ENCODE assay signal across 21 cellular contexts in genomic region chr5:28219539-28219938, GRCh38.
DNase-seq lines count a peak whose midpoint lies in the region; ATAC-seq, FAIRE-seq and TF ChIP-seq lines count a peak whose summit lies in the region.
"Had no signal": no experiment of that assay in that cellular context is flagged by ENCODE, and none has a peak within 500 bp of the region (broad histone marks: within the 10 kb centered on the region; RNA-seq: fewer than 3 reads in every experiment).

No MANE protein-coding gene starts in this region.

- no peaks in the 10 kb centered on the region for H3K36me3 ChIP-seq in KMS-11 (ENCODE audit: insufficient read depth)
- no peaks in the 10 kb centered on the region for H3K36me3 ChIP-seq in K562 (ENCODE audit: control insufficient read depth, insufficient read depth, low read length)

- no peak for ATAC-seq in A549
- ATAC-seq in K562: no peak
- ATAC-seq: CD8-positive, alpha-beta T cell; HCT116 had no signal

- no TSS peak for BruUV-seq in K562 (replicated peaks; lab: Mats Ljungman, UMichigan)

- H3K9me1 ChIP-seq in K562 (ENCODE audit: control insufficient read depth, insufficient read depth, low read length): no peaks in the 10 kb centered on the region

- TF ChIP-seq CTCF in A549 (IDR thresholded peaks at IDR 0.05) (no peak), KMS-11 (conservative IDR thresholded peaks at IDR 0.05; ENCODE audit: low read depth, low read length) (no peak), K562 (IDR thresholded peaks at IDR 0.05 in 2 of 3, conservative IDR thresholded peaks at IDR 0.05 in 1 of 3; ENCODE audit: insufficient read depth in 2 of 3, low read depth in 1 of 3, low read length in 3 of 3) (no peak), CD14-positive monocyte (IDR thresholded peaks at IDR 0.05) (no peak)

- FAIRE-seq in A549 (lab: Jason Lieb, UNC) (no peak), H54 (lab: Jason Lieb, UNC) (peak; percentile 53), K562 (lab: Jason Lieb, UNC) (no peak)
- FAIRE-seq: GM12891, GM18507, H1 had no signal

- H3K79me2 ChIP-seq in KMS-11 (ENCODE audit: insufficient read depth, low read depth): no peaks in the 10 kb centered on the region
- H3K79me2 ChIP-seq in K562 (ENCODE audit: control insufficient read depth, insufficient read depth, low read length): no peaks in the 10 kb centered on the region

- TF ChIP-seq RAD21 in A549 (conservative IDR thresholded peaks at IDR 0.05 in 1 of 2, IDR thresholded peaks at IDR 0.05 in 1 of 2): no peak
- no peak for TF ChIP-seq RAD21 in K562 (CRISPR knock-in tag; conservative IDR thresholded peaks at IDR 0.05 in 1 of 2, IDR thresholded peaks at IDR 0.05 in 1 of 2)

- no peaks in the 10 kb centered on the region for H3K27me3 Mint-ChIP-seq in CD14-positive monocyte (ENCODE audit: low read depth in 3 of 3)
- H3K27me3 Mint-ChIP-seq: CD4-positive, CD25-positive, alpha-beta regulatory T cell had no signal

- H4K20me1 ChIP-seq in KMS-11 (ENCODE audit: insufficient read depth) (no peaks in the 10 kb centered on the region), K562 (replicated peaks; ENCODE audit: control insufficient read depth, insufficient read depth, low read length) (no peaks in the 10 kb centered on the region)

- no peak overlapping the region for H3K4me2 ChIP-seq in A549
- peak overlapping the region; percentile 15; the same call in 1 of the 2 replicates for H3K4me2 ChIP-seq in KMS-11
- H3K4me2 ChIP-seq in K562 (ENCODE audit: insufficient read depth, low read length): no peak overlapping the region

- H3K4me3 ChIP-seq in A549 (no peak overlapping the region), KMS-11 (IDR thresholded peaks at IDR 0.05; ENCODE audit: insufficient read depth, low read depth, low read length) (no peak overlapping the region), K562 (no peak overlapping the region)
- H3K4me3 ChIP-seq: GM23248 had no signal

- no peaks in the 10 kb centered on the region for H3K4me1 ChIP-seq in A549
- H3K4me1 ChIP-seq in KMS-11 (ENCODE audit: low read depth, poor library complexity, severe bottlenecking): peaks cover 59% of the 10 kb centered on the region
- H3K4me1 ChIP-seq in K562 (replicated peaks in 1 of 2; ENCODE audit: control insufficient read depth in 2 of 2, insufficient read depth in 2 of 2, low read length in 2 of 2): no peaks in the 10 kb centered on the region
- H3K4me1 ChIP-seq: Caco-2 had no signal

- no peak for TF ChIP-seq EP300 in A549 (IDR thresholded peaks at IDR 0.05)
- TF ChIP-seq EP300 in K562 (IDR thresholded peaks at IDR 0.05; ENCODE audit: low read length): no peak

- no peak for DNase-seq in A549 (ENCODE audit: low read depth in 1 of 2, low spot score in 1 of 2)
- no peak for DNase-seq in H54 (ENCODE audit: insufficient read length, low spot score)
- no peak for DNase-seq in K562 (ENCODE audit: extremely low read depth in 1 of 4, low spot score in 3 of 4)
- no peak for DNase-seq in CD14-positive monocyte (ENCODE audit: low spot score)
- no peak for DNase-seq in T1000 (lab: John Stamatoyannopoulos, UW)
- DNase-seq in kidney glomerular epithelial cell (lab: John Stamatoyannopoulos, UW): no peak
- DNase-seq: 8988T; C1 segment of cervical spinal cord; Caco-2; CD4-positive, CD25-positive, alpha-beta regulatory T cell; CD8-positive, alpha-beta T cell; DMS153; DMS79; GF-D8; GM23248; H9 had no signal

- H3K27ac ChIP-seq in A549: no peak overlapping the region
- H3K27ac ChIP-seq in KMS-11: no peak overlapping the region
- no peak overlapping the region for H3K27ac ChIP-seq in K562 (ENCODE audit: extremely low read depth, low read depth, low read length)
- H3K27ac ChIP-seq: GM23248 had no signal

- H3K9me3 Mint-ChIP-seq in CD14-positive monocyte: peaks cover 0 to 8% (median 2%) of the 10 kb centered on the region in 7 donors

- POLR2A ChIA-PET in A549 (lab: Yijun Ruan, JAX): no interaction called here
- POLR2A ChIA-PET in K562 (lab: Yijun Ruan, JAX): no interaction called here

- H3K9ac ChIP-seq in KMS-11 (no peak overlapping the region), K562 (ENCODE audit: insufficient read depth in 1 of 2, low read depth in 2 of 2, low read length in 2 of 2) (no peak overlapping the region)
- H3K9ac ChIP-seq: GM23248 had no signal

- in situ Hi-C loops in K562 (cut with MboI): no loop called here

- no peak overlapping the region for H3K27ac Mint-ChIP-seq in CD14-positive monocyte
- H3K27ac Mint-ChIP-seq: CD4-positive, CD25-positive, alpha-beta regulatory T cell; CD8-positive, alpha-beta T cell; H9 had no signal

- CTCF ChIA-PET in A549 (lab: Yijun Ruan, JAX): no interaction called here
- CTCF ChIA-PET in K562 (lab: Yijun Ruan, JAX; ENCODE audit: low intra/inter-chr PET ratio): no interaction called here

- TF ChIP-seq POLR2A in A549 (IDR thresholded peaks at IDR 0.05; ENCODE audit: low read length) (no peak), H54 (IDR thresholded peaks at IDR 0.05; ENCODE audit: low read depth, low read length) (no peak), K562 (conservative IDR thresholded peaks at IDR 0.05) (no peak)

- H3K4me3 Mint-ChIP-seq in CD14-positive monocyte: no peak overlapping the region
- H3K4me3 Mint-ChIP-seq: CD4-positive, CD25-positive, alpha-beta regulatory T cell; CD8-positive, alpha-beta T cell; H9 had no signal

- no peaks in the 10 kb centered on the region for H3K27me3 ChIP-seq in KMS-11 (ENCODE audit: insufficient read depth, low read depth)
- no peaks in the 10 kb centered on the region for H3K27me3 ChIP-seq in K562 (ENCODE audit: control insufficient read depth in 2 of 2, insufficient read depth in 2 of 2, low read length in 2 of 2)

- H3K9me3 ChIP-seq in A549: peaks cover 6% of the 10 kb centered on the region; the same call in 2 of the 3 replicates
- H3K9me3 ChIP-seq in K562 (replicated peaks; ENCODE audit: control insufficient read depth, insufficient read depth, low read depth, low read length): no peaks in the 10 kb centered on the region; the same call in 1 of the 2 replicates
- H3K9me3 ChIP-seq: Caco-2 had no signal

- no peaks in the 10 kb centered on the region for H3K36me3 Mint-ChIP-seq in CD14-positive monocyte
- H3K36me3 Mint-ChIP-seq: CD4-positive, CD25-positive, alpha-beta regulatory T cell; CD8-positive, alpha-beta T cell had no signal

- intact Hi-C loops in K562 (cut with micrococcal nuclease) (no loop called here), CD14-positive monocyte (cut with micrococcal nuclease) (no loop called here)

- no peaks in the 10 kb centered on the region for H3K4me1 Mint-ChIP-seq in CD14-positive monocyte
- H3K4me1 Mint-ChIP-seq: CD4-positive, CD25-positive, alpha-beta regulatory T cell; H9 had no signal

- H2AFZ ChIP-seq in KMS-11 (ENCODE audit: low read depth) (0 out of 2 replicates have a peak overlapping the region, but pooled peaks have one; percentile 7), K562 (ENCODE audit: low read depth, low read length) (no peak overlapping the region)
- H2AFZ ChIP-seq: GM23248 had no signal

TF ChIP-seq in A549, 52 proteins besides CTCF, POLR2A, EP300 and RAD21:
- no peak for TF ChIP-seq PBX3 (IDR thresholded peaks at IDR 0.05)
- peak; percentile 71 for TF ChIP-seq MAFK (IDR thresholded peaks at IDR 0.05; ENCODE audit: partially characterized antibody)

TF ChIP-seq in K562, 482 proteins besides CTCF, POLR2A, EP300 and RAD21 (continues in another document):
- TF ChIP-seq ZNF707 (CRISPR knock-in tag; conservative IDR thresholded peaks at IDR 0.05): no peak
- TF ChIP-seq ETV6 (IDR thresholded peaks at IDR 0.05; ENCODE audit: borderline replicate concordance in 1 of 2, low read depth in 2 of 2, low read length in 1 of 2): no peak
- TF ChIP-seq ETV6 (CRISPR knock-in tag; IDR thresholded peaks at IDR 0.05; ENCODE audit: borderline replicate concordance): no peak
- no peak for TF ChIP-seq ZFP30 (CRISPR knock-in tag; IDR thresholded peaks at IDR 0.05; ENCODE audit: borderline replicate concordance)
- no peak for TF ChIP-seq ARID2 (IDR thresholded peaks at IDR 0.05)
- 0 out of 2 replicates have a peak, but pooled peaks have one; percentile 6 for TF ChIP-seq MAFF (IDR thresholded peaks at IDR 0.05; ENCODE audit: low read length)
- TF ChIP-seq HDAC3 (IDR thresholded peaks at IDR 0.05; ENCODE audit: borderline replicate concordance, partially characterized antibody): no peak
- TF ChIP-seq ZNF316 (IDR thresholded peaks at IDR 0.05): peak; percentile 59
- TF ChIP-seq, protein P1, sequence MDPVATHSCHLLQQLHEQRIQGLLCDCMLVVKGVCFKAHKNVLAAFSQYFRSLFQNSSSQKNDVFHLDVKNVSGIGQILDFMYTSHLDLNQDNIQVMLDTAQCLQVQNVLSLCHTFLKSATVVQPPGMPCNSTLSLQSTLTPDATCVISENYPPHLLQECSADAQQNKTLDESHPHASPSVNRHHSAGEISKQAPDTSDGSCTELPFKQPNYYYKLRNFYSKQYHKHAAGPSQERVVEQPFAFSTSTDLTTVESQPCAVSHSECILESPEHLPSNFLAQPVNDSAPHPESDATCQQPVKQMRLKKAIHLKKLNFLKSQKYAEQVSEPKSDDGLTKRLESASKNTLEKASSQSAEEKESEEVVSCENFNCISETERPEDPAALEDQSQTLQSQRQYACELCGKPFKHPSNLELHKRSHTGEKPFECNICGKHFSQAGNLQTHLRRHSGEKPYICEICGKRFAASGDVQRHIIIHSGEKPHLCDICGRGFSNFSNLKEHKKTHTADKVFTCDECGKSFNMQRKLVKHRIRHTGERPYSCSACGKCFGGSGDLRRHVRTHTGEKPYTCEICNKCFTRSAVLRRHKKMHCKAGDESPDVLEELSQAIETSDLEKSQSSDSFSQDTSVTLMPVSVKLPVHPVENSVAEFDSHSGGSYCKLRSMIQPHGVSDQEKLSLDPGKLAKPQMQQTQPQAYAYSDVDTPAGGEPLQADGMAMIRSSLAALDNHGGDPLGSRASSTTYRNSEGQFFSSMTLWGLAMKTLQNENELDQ (CRISPR knock-in tag; IDR thresholded peaks at IDR 0.05; ENCODE audit: borderline replicate concordance): no peak
- TF ChIP-seq MAFG (tag; conservative IDR thresholded peaks at IDR 0.05): peak; percentile 40; the same call in 1 of the 2 replicates
- TF ChIP-seq, protein P2, sequence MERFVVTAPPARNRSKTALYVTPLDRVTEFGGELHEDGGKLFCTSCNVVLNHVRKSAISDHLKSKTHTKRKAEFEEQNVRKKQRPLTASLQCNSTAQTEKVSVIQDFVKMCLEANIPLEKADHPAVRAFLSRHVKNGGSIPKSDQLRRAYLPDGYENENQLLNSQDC (CRISPR knock-in tag; IDR thresholded peaks at IDR 0.05): no peak
- TF ChIP-seq, protein P3, sequence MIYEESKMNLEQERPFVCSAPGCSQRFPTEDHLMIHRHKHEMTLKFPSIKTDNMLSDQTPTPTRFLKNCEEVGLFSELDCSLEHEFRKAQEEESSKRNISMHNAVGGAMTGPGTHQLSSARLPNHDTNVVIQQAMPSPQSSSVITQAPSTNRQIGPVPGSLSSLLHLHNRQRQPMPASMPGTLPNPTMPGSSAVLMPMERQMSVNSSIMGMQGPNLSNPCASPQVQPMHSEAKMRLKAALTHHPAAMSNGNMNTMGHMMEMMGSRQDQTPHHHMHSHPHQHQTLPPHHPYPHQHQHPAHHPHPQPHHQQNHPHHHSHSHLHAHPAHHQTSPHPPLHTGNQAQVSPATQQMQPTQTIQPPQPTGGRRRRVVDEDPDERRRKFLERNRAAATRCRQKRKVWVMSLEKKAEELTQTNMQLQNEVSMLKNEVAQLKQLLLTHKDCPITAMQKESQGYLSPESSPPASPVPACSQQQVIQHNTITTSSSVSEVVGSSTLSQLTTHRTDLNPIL (CRISPR knock-in tag; IDR thresholded peaks at IDR 0.05): no peak
- TF ChIP-seq KHSRP (IDR thresholded peaks at IDR 0.05): no peak

Comparison
In these comparisons a context has a peak if more than half of its experiments do, and no peak if none do; other contexts are left out.
1. Of the 35 proteins assayed by ChIP-seq in both K562 and A549: peak only in K562: none; only in A549: MAFK; in both: none; in neither: 34.